Comparison of ENCODE assay signal across 20 cellular contexts in the genomic region with DNA sequence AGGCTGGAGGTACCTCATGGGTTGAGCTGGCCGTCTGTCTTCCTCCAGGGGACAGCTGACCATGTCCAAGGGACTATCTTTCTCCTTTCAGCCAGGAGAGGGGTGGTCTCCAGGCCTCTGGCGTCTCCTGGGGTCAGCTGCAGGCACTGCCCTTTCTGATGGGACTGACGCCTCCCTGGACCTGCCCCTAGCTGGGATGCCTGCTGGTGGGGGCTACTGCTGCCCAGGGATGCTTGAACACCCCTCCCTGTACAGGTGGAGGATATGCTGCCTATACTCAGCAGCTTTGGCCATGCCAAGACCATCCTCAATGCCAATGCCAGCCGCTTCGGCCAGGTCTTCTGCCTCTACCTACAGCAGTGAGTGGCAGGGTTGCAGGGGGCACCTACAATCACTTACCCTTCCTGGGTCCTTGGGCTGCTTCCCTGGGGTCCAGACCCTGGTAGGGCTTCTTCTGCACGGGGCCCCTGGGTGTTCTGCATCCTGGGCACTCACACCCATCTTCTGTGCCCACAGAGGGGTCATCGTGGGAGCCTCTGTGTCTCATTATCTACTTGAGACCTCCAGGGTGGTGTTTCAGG. TPM values are rescaled to one million over a fixed set of nuclear protein-coding genes. Genes with fewer than 3 reads are reported as not detected.
"Had no signal": no experiment of that assay in that cellular context is flagged by ENCODE, and none has a peak within 500 bp of the region (broad histone marks: within the 10 kb centered on the region; RNA-seq: fewer than 3 reads in every experiment).

No MANE protein-coding gene starts in this region.

- H3K27ac ChIP-seq: heart left ventricle, ovary, right atrium auricular region, tibial artery had no signal

- H3K4me3 ChIP-seq: heart left ventricle, ovary, right atrium auricular region, spleen, tibial artery had no signal

- DNase-seq: central memory CD4-positive, alpha-beta T cell; foreskin melanocyte; hippocampal formation; kidney glomerular epithelial cell; mesendoderm; naive thymus-derived CD4-positive, alpha-beta T cell; nephron progenitor cell; ovary; stimulated activated CD4-positive, alpha-beta T cell treated with anti-CD3 and anti-CD28 coated beads, Interleukin-15, amount 100 ng/mL, for 24 hours; stimulated activated CD4-positive, alpha-beta T cell treated with anti-CD3 and anti-CD28 coated beads, Interleukin-1b, Interleukin-23, amount 100 ng/mL, for 48 hours; stimulated activated CD4-positive, alpha-beta T cell treated with anti-CD3 and anti-CD28 coated beads, Interleukin-4, amount 100 ng/mL, for 24 hours; tibial artery had no signal

- H3K27me3 ChIP-seq: heart left ventricle, ovary, right atrium auricular region had no signal

- FAIRE-seq: endothelial cell of umbilical vein had no signal

- ATAC-seq: heart left ventricle; naive thymus-derived CD4-positive, alpha-beta T cell; stimulated activated memory B cell treated with anti-CD40 and anti-IgM and Interleukin-4, amounts not matched to agents 10 μg/mL and 1 μg/mL and 100 μg/mL, for 72 hours had no signal

- H3K9me3 ChIP-seq: heart left ventricle, ovary, right atrium auricular region, spleen, tibial artery had no signal

- H3K36me3 ChIP-seq: ovary, right atrium auricular region had no signal

RNA-seq across cellular contexts. Expression of a gene that starts 41.4 kb away (rescaled TPM):
- total RNA-seq: chondrocyte, endothelial cell of umbilical vein, glomerular endothelial cell, lung microvascular endothelial cell had no signal
- polyA plus RNA-seq: endothelial cell of umbilical vein had no signal
